In the genomic region with DNA sequence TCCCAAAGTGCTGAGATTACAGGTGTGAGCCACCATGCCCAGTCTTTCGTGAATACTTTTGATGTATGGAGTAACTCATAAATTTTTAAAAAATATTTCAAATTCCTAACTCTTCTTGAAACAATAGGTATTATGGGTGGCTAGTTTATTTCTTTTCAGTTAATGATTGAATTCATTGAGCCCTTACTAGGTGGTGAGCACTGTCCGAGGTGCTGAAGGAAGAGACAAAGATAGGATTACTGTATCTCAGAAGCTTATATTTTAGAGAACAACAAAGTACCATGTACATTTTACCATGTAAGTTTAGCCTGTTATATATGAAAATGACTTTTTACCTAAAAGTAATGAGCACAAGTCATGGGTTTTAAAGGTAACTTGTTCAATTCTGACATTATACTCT, we compare ENCODE assay signal across 23 cellular contexts.
A peak's percentile ranks its signal among the peaks of the same experiment; 100 is the strongest.
DNase-seq lines count a peak whose midpoint lies in the region; ATAC-seq and TF ChIP-seq lines count a peak whose summit lies in the region.
"Had no signal": no experiment of that assay in that cellular context is flagged by ENCODE, and none has a peak within 500 bp of the region (broad histone marks: within the 10 kb centered on the region; RNA-seq: fewer than 3 reads in every experiment).

No MANE protein-coding gene starts in this region.

- no peak overlapping the region for H3K4me3 ChIP-seq in SK-N-SH (ENCODE audit: low read depth in 2 of 2, low read length in 1 of 2)
- H3K4me3 ChIP-seq: left lung, prostate gland, SJSA1, thoracic aorta had no signal

- 7% methylated on average over 2 of the region's 2 CpGs for WGBS in SK-N-SH (ENCODE audit: low lambda C conversion rate)
- no CpG with 5 or more reads among the region's 2 CpGs for WGBS in H9 (ENCODE audit: extremely low coverage, insufficient read length, low lambda C conversion rate)

- ATAC-seq in SK-N-SH treated with all-trans-retinoic acid at 6 μM for 48 hours, result no peak
- ATAC-seq: activated naive CD8-positive, alpha-beta T cell treated with anti-CD3 and anti-CD28 coated beads, Interleukin-2, amount 50 U/mL, for 24 hours; left lung; stimulated activated memory B cell treated with anti-CD40 and anti-IgM and Interleukin-4, amounts not matched to agents 10 μg/mL and 1 μg/mL and 100 μg/mL, for 72 hours had no signal

- H3K27me3 Mint-ChIP-seq in H9 (ENCODE audit: low read depth), result peaks cover 25% of the 10 kb centered on the region

- no peak overlapping the region for H4K5ac ChIP-seq in H9 (ENCODE audit: insufficient read length, low read depth, low read length)

- H2AK5ac ChIP-seq in H9 (ENCODE audit: insufficient read length, low read length), result no peak overlapping the region

- H4K91ac ChIP-seq in H9 (ENCODE audit: insufficient read length, low read depth, low read length), result no peak overlapping the region

- H3K27me3 ChIP-seq in SK-N-SH (ENCODE audit: insufficient read depth) (no peaks in the 10 kb centered on the region), H9 (ENCODE audit: insufficient read depth, low read length) (no peaks in the 10 kb centered on the region)
- H3K27me3 ChIP-seq: brain microvascular endothelial cell, left lung, SJSA1 had no signal

- no peak overlapping the region for H3K4ac ChIP-seq in H9 (ENCODE audit: low read depth, low read length)

- H2BK5ac ChIP-seq in H9 (ENCODE audit: insufficient read length, low read length), result no peak overlapping the region

- H3K27ac Mint-ChIP-seq in H9, result no peak overlapping the region
- H3K27ac Mint-ChIP-seq: activated naive CD8-positive, alpha-beta T cell treated with anti-CD3 and anti-CD28 coated beads, Interleukin-2, amount 50 U/mL, for 24 hours; stimulated activated memory B cell treated with anti-CD40 and anti-IgM and Interleukin-4, amounts not matched to agents 10 μg/mL and 1 μg/mL and 100 μg/mL, for 72 hours; T-helper 2 cell treated with Interferon-gamma antibody and Interleukin-4, amounts not matched to agents 5 μg/mL and 100 μg/mL, for 36 hours had no signal

- no peak overlapping the region for H3K14ac ChIP-seq in H9 (ENCODE audit: insufficient read depth, low read length)

- no peak for DNase-seq in SK-N-SH
- peak; percentile 3 for DNase-seq in RPMI7951 (ENCODE audit: low read depth)
- peak; percentile 29 for DNase-seq in iPS-NIHi7 (ENCODE audit: extremely low spot score)
- no peak for DNase-seq in H9
- no peak for DNase-seq in effector CD4-positive, alpha-beta T cell
- no peak for DNase-seq in NCI-H226
- DNase-seq: activated CD4-positive, CD25-positive, alpha-beta regulatory T cell treated with anti-CD3 and anti-CD28 coated beads, Interleukin-2, amount 50 U/mL, for 72 hours; activated naive CD8-positive, alpha-beta T cell treated with anti-CD3 and anti-CD28 coated beads, Interleukin-2, amount 50 U/mL, for 24 hours; brain microvascular endothelial cell; C1 segment of cervical spinal cord; left lung; midbrain; NCI-H1417 treated with DMSO at 0.1 percent for 48 hours; NCI-H2107; NCI-H526; stimulated activated CD4-positive, alpha-beta T cell treated with anti-CD3 and anti-CD28 coated beads, Interleukin-1b, Interleukin-23, amount 100 ng/mL, for 48 hours had no signal

- H3K27ac ChIP-seq in SK-N-SH (ENCODE audit: low read depth in 2 of 2, low read length in 1 of 2), result no peak overlapping the region
- no peak overlapping the region for H3K27ac ChIP-seq in H9 (ENCODE audit: insufficient read length, low read depth, low read length)
- H3K27ac ChIP-seq: brain microvascular endothelial cell, left lung, prostate gland, SJSA1, thoracic aorta had no signal

- H4K20me1 ChIP-seq in SK-N-SH (ENCODE audit: insufficient read depth) (no peaks in the 10 kb centered on the region), H9 (ENCODE audit: control insufficient read depth, insufficient read depth, insufficient read length) (no peaks in the 10 kb centered on the region)

- no peaks in the 10 kb centered on the region; a peak in 1 of 7 replicates for H3K36me3 Mint-ChIP-seq in H9 (ENCODE audit: insufficient read depth in 1 of 3, low read depth in 3 of 3)
- H3K36me3 Mint-ChIP-seq: stimulated activated memory B cell treated with anti-CD40 and anti-IgM and Interleukin-4, amounts not matched to agents 10 μg/mL and 1 μg/mL and 100 μg/mL, for 72 hours had no signal

- H3T11ph ChIP-seq in H9 (ENCODE audit: low read length), result no peak overlapping the region

- H3K23me2 ChIP-seq in H9 (ENCODE audit: insufficient read length, low read depth, low read length, poor library complexity, severe bottlenecking), result no peaks in the 10 kb centered on the region

- POLR2A ChIA-PET in SK-N-SH (lab: Yijun Ruan, JAX), result no interaction called here

- H3K18ac ChIP-seq in H9 (ENCODE audit: insufficient read length, low read depth, low read length), result no peak overlapping the region

- no peak overlapping the region for H2AFZ ChIP-seq in SK-N-SH (ENCODE audit: low read depth)
- no peak overlapping the region for H2AFZ ChIP-seq in H9 (ENCODE audit: low read length)

- no peaks in the 10 kb centered on the region for H3K9me3 Mint-ChIP-seq in H9
- H3K9me3 Mint-ChIP-seq: activated naive CD8-positive, alpha-beta T cell treated with anti-CD3 and anti-CD28 coated beads, Interleukin-2, amount 50 U/mL, for 24 hours; stimulated activated memory B cell treated with anti-CD40 and anti-IgM and Interleukin-4, amounts not matched to agents 10 μg/mL and 1 μg/mL and 100 μg/mL, for 72 hours had no signal

- no peaks in the 10 kb centered on the region for H3K4me1 ChIP-seq in SK-N-SH (ENCODE audit: control insufficient read depth in 1 of 2, insufficient read depth in 2 of 2, low read depth in 1 of 2, low read length in 1 of 2)
- no peaks in the 10 kb centered on the region for H3K4me1 ChIP-seq in H9 (ENCODE audit: insufficient read depth, low read length)
- H3K4me1 ChIP-seq: left lung, prostate gland, SJSA1 had no signal

- TF ChIP-seq RAD21 in SK-N-SH (IDR thresholded peaks at IDR 0.05; ENCODE audit: low read length) (no peak), Ishikawa (IDR thresholded peaks at IDR 0.05; ENCODE audit: low read depth) (no peak)

- no peaks in the 10 kb centered on the region for H3K9me2 ChIP-seq in SK-N-SH

- H3K56ac ChIP-seq in H9 (ENCODE audit: insufficient read length, low read depth, low read length), result no peak overlapping the region

- H3K4me2 ChIP-seq in SK-N-SH, result no peak overlapping the region
- H3K4me2 ChIP-seq in H9 (ENCODE audit: insufficient read depth, insufficient read length, low read length), result no peak overlapping the region

- no peaks in the 10 kb centered on the region for H3K36me3 ChIP-seq in SK-N-SH (replicated peaks in 1 of 2; ENCODE audit: control insufficient read depth in 1 of 2, insufficient read depth in 2 of 2, low read length in 1 of 2)
- H3K36me3 ChIP-seq: brain microvascular endothelial cell, left lung, prostate gland, SJSA1, thoracic aorta had no signal

- TF ChIP-seq EP300 in SK-N-SH (IDR thresholded peaks at IDR 0.05; ENCODE audit: borderline replicate concordance in 1 of 2, low read depth in 1 of 2, low read length in 1 of 2) (no peak), Ishikawa (IDR thresholded peaks at IDR 0.05; ENCODE audit: borderline replicate concordance) (no peak)

- H2BK20ac ChIP-seq in H9 (ENCODE audit: low read depth, low read length, poor library complexity, severe bottlenecking), result no peak overlapping the region

- H3F3A ChIP-seq in SK-N-SH (replicated peaks; ENCODE audit: insufficient read depth), result no peaks in the 10 kb centered on the region

- no peaks in the 10 kb centered on the region for H3K79me1 ChIP-seq in H9 (ENCODE audit: insufficient read depth, low read depth, low read length, poor library complexity, severe bottlenecking)

- CTCF ChIA-PET in SK-N-SH (lab: Yijun Ruan, JAX), result interaction anchor here (0.6 to 0.7 kb wide), 2 partner anchors 240 to 903 kb away, joined by 3 read pairs; no protein-coding TSS in a partner anchor

- no peaks in the 10 kb centered on the region for H3K4me1 Mint-ChIP-seq in H9
- H3K4me1 Mint-ChIP-seq: activated naive CD8-positive, alpha-beta T cell treated with anti-CD3 and anti-CD28 coated beads, Interleukin-2, amount 50 U/mL, for 24 hours; stimulated activated memory B cell treated with anti-CD40 and anti-IgM and Interleukin-4, amounts not matched to agents 10 μg/mL and 1 μg/mL and 100 μg/mL, for 72 hours had no signal

- H3K79me2 ChIP-seq in SK-N-SH (ENCODE audit: insufficient read depth) (no peaks in the 10 kb centered on the region), H9 (ENCODE audit: insufficient read depth, low read length) (no peaks in the 10 kb centered on the region)

- H3K23ac ChIP-seq in H9 (ENCODE audit: insufficient read length, low read depth, low read length), result no peak overlapping the region

- H4K8ac ChIP-seq in H9 (replicated peaks; ENCODE audit: insufficient read length, low read depth, low read length), result no peak overlapping the region

- H3K9ac ChIP-seq in SK-N-SH (no peak overlapping the region), H9 (ENCODE audit: extremely low read depth, insufficient read length, low read length) (no peak overlapping the region)

- TF ChIP-seq CTCF in SK-N-SH (IDR thresholded peaks at IDR 0.05) (no peak), H9 (conservative IDR thresholded peaks at IDR 0.05) (no peak)

- H2BK15ac ChIP-seq in H9 (ENCODE audit: low read depth, low read length), result no peak overlapping the region

- H2BK12ac ChIP-seq in H9 (ENCODE audit: insufficient read length, low read depth, low read length), result no peak overlapping the region

- no peak overlapping the region for H3K4me3 Mint-ChIP-seq in H9
- H3K4me3 Mint-ChIP-seq: activated naive CD8-positive, alpha-beta T cell treated with anti-CD3 and anti-CD28 coated beads, Interleukin-2, amount 50 U/mL, for 24 hours; stimulated activated memory B cell treated with anti-CD40 and anti-IgM and Interleukin-4, amounts not matched to agents 10 μg/mL and 1 μg/mL and 100 μg/mL, for 72 hours; T-helper 2 cell treated with Interferon-gamma antibody and Interleukin-4, amounts not matched to agents 5 μg/mL and 100 μg/mL, for 36 hours had no signal

- H3K9me3 ChIP-seq in SK-N-SH (no peaks in the 10 kb centered on the region), H9 (ENCODE audit: control insufficient read depth, low read depth, low read length) (no peaks in the 10 kb centered on the region)
- H3K9me3 ChIP-seq: left lung, prostate gland, SJSA1, thoracic aorta had no signal

- H2BK120ac ChIP-seq in H9 (ENCODE audit: low read depth, low read length, poor library complexity, severe bottlenecking), result no peak overlapping the region

TF ChIP-seq in SK-N-SH treated with all-trans-retinoic acid at 6 μM for 48 hours, 23 proteins besides CTCF, POLR2A, EP300 and RAD21 (continues in another document):
- TF ChIP-seq GLIS3 (CRISPR knock-in tag; IDR thresholded peaks at IDR 0.05) (no peak), ZNF70 (CRISPR knock-in tag; IDR thresholded peaks at IDR 0.05) (no peak)

TF ChIP-seq in Ishikawa, 13 proteins besides CTCF, POLR2A, EP300 and RAD21 (continues in another document):
- TF ChIP-seq EGR1 (IDR thresholded peaks at IDR 0.05), result no peak

Comparison
In these comparisons a context has a peak if more than half of its experiments do, and no peak if none do; other contexts are left out.
1. DNase-seq: peak in RPMI7951 (single experiment) and iPS-NIHi7 (single experiment); none in SK-N-SH (single experiment), H9 (single experiment), effector CD4-positive, alpha-beta T cell (single experiment) and NCI-H226 (single experiment).